In the genomic region with DNA sequence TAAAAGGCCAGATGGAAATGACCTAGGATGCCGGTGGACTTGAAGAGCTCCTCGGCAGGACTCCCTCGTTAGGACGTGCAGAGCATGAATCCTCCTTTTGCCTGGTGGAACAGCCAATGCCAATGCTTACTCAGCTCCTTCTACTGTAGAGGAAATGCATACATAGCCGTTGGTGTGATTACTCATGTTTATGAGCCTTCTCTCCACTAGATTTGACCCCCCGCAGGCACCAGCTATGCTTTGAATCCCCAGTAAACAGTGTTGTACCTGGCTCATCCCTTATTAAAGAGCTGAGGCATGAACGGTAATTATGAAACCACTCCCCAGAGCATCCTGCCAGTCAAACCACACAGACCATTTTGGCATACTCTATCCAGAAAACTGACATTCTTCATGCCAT, we compare ENCODE assay signal across 15 cellular contexts.
A peak's percentile ranks its signal among the peaks of the same experiment; 100 is the strongest.
DNase-seq lines count a peak whose midpoint lies in the region; ATAC-seq and TF ChIP-seq lines count a peak whose summit lies in the region.
"Had no signal": no experiment of that assay in that cellular context is flagged by ENCODE, and none has a peak within 500 bp of the region (broad histone marks: within the 10 kb centered on the region; RNA-seq: fewer than 3 reads in every experiment).

No MANE protein-coding gene starts in this region.

- no peak overlapping the region for H3K27ac ChIP-seq in breast epithelium
- peak overlapping the region; percentile 13 to 18 for H3K27ac ChIP-seq in tibial artery
- no peak overlapping the region for H3K27ac ChIP-seq in ascending aorta
- H3K27ac ChIP-seq: parathyroid adenoma had no signal

- BruUV-seq in MCF 10A (replicated peaks; lab: Mats Ljungman, UMichigan): no TSS peak

- no peaks in the 10 kb centered on the region for H3K36me3 ChIP-seq in breast epithelium
- peaks cover 9 to 53% (median 37%) of the 10 kb centered on the region in 3 donors for H3K36me3 ChIP-seq in tibial artery
- H3K36me3 ChIP-seq in ascending aorta: peaks cover 17 to 34% of the 10 kb centered on the region in 2 donors

- ATAC-seq in activated CD4-positive, CD25-positive, alpha-beta regulatory T cell treated with anti-CD3 and anti-CD28 coated beads, Interleukin-2, amount 50 U/mL, for 24 hours: no peak
- ATAC-seq: gastroesophageal sphincter had no signal

- POLR2A ChIA-PET in MCF 10A (lab: Yijun Ruan, JAX): interaction anchor here (0.6 kb wide), 1 partner anchor 12 kb away, joined by 3 read pairs; no protein-coding TSS in a partner anchor

- H3K9me3 ChIP-seq in breast epithelium: no peaks in the 10 kb centered on the region
- no peaks in the 10 kb centered on the region for H3K9me3 ChIP-seq in tibial artery
- no peaks in the 10 kb centered on the region for H3K9me3 ChIP-seq in ascending aorta
- H3K9me3 ChIP-seq: gastroesophageal sphincter had no signal

- H3K9me3 Mint-ChIP-seq in MCF 10A (ENCODE audit: unreplicated experiment): no peaks in the 10 kb centered on the region
- no peaks in the 10 kb centered on the region for H3K9me3 Mint-ChIP-seq in mesothelial cell of epicardium
- H3K9me3 Mint-ChIP-seq: activated T-helper 2 cell treated with anti-CD3 and anti-CD28 coated beads, Interferon-gamma antibody, Interleukin-2, Interleukin-4, amounts not matched to agents 10 μg/mL and 5 μg/mL and 100 μg/mL, durations not matched to agents 14 hours and 24 hours and 36 hours had no signal

- H3K4me3 Mint-ChIP-seq in MCF 10A (ENCODE audit: unreplicated experiment): no peak overlapping the region
- no peak overlapping the region for H3K4me3 Mint-ChIP-seq in mesothelial cell of epicardium

- H3K4me3 ChIP-seq in breast epithelium: no peak overlapping the region
- H3K4me3 ChIP-seq in choroid plexus epithelial cell (ENCODE audit: low read depth, low read length): no peak overlapping the region
- no peak overlapping the region for H3K4me3 ChIP-seq in tibial artery
- H3K4me3 ChIP-seq in ascending aorta: no peak overlapping the region
- H3K4me3 ChIP-seq: gastroesophageal sphincter had no signal

- CTCF ChIA-PET in MCF 10A (lab: Yijun Ruan, JAX): no interaction called here

- H3K27me3 ChIP-seq in breast epithelium (no peaks in the 10 kb centered on the region), tibial artery (no peaks in the 10 kb centered on the region), ascending aorta (no peaks in the 10 kb centered on the region)
- H3K27me3 ChIP-seq: gastroesophageal sphincter had no signal

- TF ChIP-seq POLR2A in breast epithelium (IDR thresholded peaks at IDR 0.05): no peak

- no peaks in the 10 kb centered on the region for H3K27me3 Mint-ChIP-seq in MCF 10A (ENCODE audit: insufficient read depth, unreplicated experiment)
- H3K27me3 Mint-ChIP-seq in mesothelial cell of epicardium (ENCODE audit: low read depth): no peaks in the 10 kb centered on the region

- peak; percentile 16 for DNase-seq in MCF 10A (ENCODE audit: unreplicated experiment)
- DNase-seq in breast epithelium (ENCODE audit: low spot score in 2 of 2): no peak
- peak; percentile 76 for DNase-seq in NCI-H345 (lab: John Stamatoyannopoulos, UW)
- DNase-seq in choroid plexus epithelial cell (ENCODE audit: low read depth): peak; percentile 86
- DNase-seq in tibial artery: no peak
- DNase-seq in ascending aorta (ENCODE audit: low spot score in 2 of 2): no peak
- no peak for DNase-seq in mesothelial cell of epicardium (ENCODE audit: low spot score in 2 of 2, unreplicated experiment in 2 of 2)
- DNase-seq: activated CD4-positive, alpha-beta T cell treated with anti-CD3 and anti-CD28 coated beads, Interleukin-2, amount 50 U/mL, for 4 hours; anterior cingulate cortex; effector CD8-positive, alpha-beta T cell; NCI-H1048 had no signal

- intact Hi-C loops in MCF 10A (cut with micrococcal nuclease) (no loop called here), breast epithelium (cut with DNase I; ENCODE audit: low total_unique reads) (no loop called here), tibial artery (cut with DNase I; ENCODE audit: low total_unique reads) (no loop called here), ascending aorta (cut with DNase I) (no loop called here)

- TF ChIP-seq CTCF in MCF 10A (IDR thresholded peaks at IDR 0.05; ENCODE audit: unreplicated experiment) (no peak), breast epithelium (IDR thresholded peaks at IDR 0.05) (no peak), choroid plexus epithelial cell (conservative IDR thresholded peaks at IDR 0.05; ENCODE audit: low read depth, low read length) (peak; percentile 1), tibial artery (IDR thresholded peaks at IDR 0.05) (no peak), ascending aorta (IDR thresholded peaks at IDR 0.05) (no peak), mesothelial cell of epicardium (IDR thresholded peaks at IDR 0.05; ENCODE audit: unreplicated experiment) (no peak)

- H3K4me1 Mint-ChIP-seq in MCF 10A (ENCODE audit: insufficient read depth, unreplicated experiment) (peaks cover 6% of the 10 kb centered on the region), mesothelial cell of epicardium (peaks cover 18% of the 10 kb centered on the region)

- H3K27ac Mint-ChIP-seq in MCF 10A (ENCODE audit: low read depth, unreplicated experiment) (no peak overlapping the region), mesothelial cell of epicardium (no peak overlapping the region)
- H3K27ac Mint-ChIP-seq: activated T-helper 2 cell treated with anti-CD3 and anti-CD28 coated beads, Interferon-gamma antibody, Interleukin-2, Interleukin-4, amounts not matched to agents 10 μg/mL and 5 μg/mL and 100 μg/mL, durations not matched to agents 14 hours and 24 hours and 36 hours had no signal

- H3K36me3 Mint-ChIP-seq in MCF 10A (ENCODE audit: insufficient read depth, unreplicated experiment): peaks cover 35% of the 10 kb centered on the region
- H3K36me3 Mint-ChIP-seq in mesothelial cell of epicardium: peaks cover 50% of the 10 kb centered on the region

- H3K4me1 ChIP-seq in breast epithelium: no peaks in the 10 kb centered on the region
- peaks cover 0 to 66% (median 19%) of the 10 kb centered on the region in 4 donors for H3K4me1 ChIP-seq in tibial artery
- peaks cover 0 to 20% of the 10 kb centered on the region in 2 donors for H3K4me1 ChIP-seq in ascending aorta
- H3K4me1 ChIP-seq: parathyroid adenoma had no signal

Comparison
In these comparisons a context has a peak if more than half of its experiments do, and no peak if none do; other contexts are left out.
1. DNase-seq: peak in MCF 10A (single experiment), NCI-H345 (single experiment) and choroid plexus epithelial cell (single experiment); none in breast epithelium (0 of 2), tibial artery (0 of 2), ascending aorta (0 of 2) and mesothelial cell of epicardium (0 of 2).
2. H3K27ac ChIP-seq: peak in tibial artery (2 of 2); none in breast epithelium (0 of 2) and ascending aorta (0 of 2).